ENCODE assay signal across 1 cellular context in the genomic region with DNA sequence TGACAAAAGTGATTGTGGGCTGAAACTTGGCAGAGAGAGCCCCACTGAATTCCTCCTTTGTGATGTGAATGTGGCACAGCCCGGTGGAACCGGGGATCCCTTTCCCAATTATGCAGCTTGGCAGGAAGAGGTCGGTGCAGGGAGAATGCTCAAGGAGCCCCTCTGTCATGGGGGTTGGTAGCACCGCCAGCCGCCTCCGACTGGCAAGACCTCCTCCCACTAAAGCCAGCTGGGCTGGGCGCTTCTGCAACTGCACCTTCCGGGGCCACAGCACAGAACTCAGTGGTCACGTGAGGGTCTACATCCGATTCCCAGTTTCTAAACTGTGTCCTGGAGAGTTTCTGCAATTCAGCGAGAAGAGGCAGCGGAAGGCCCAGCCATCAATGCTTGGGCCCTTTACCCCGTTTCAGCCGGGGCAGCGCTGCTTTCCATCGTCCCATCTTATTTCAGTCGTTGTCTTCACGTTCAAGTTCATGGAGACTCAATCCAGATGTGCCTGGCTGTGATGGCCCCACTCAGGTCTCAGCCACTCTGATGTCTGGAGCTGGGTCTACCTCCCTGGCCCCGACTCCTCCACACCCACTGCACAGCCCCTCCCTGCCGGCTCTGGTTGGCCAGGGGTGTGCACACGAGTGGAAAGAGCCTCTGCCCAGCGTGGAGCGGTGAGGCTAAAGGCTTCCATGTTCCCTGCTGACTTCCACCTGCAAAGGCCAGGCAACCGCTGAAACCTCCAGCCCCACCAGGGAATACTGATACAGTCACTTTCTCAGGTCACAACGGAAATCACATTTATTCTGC.
TF ChIP-seq lines count a peak whose summit lies in the region.

No MANE protein-coding gene starts in this region.

TF ChIP-seq in SK-N-SH, 30 proteins besides CTCF, POLR2A, EP300 and RAD21 (continued from another document):
- TF ChIP-seq, protein P1, sequence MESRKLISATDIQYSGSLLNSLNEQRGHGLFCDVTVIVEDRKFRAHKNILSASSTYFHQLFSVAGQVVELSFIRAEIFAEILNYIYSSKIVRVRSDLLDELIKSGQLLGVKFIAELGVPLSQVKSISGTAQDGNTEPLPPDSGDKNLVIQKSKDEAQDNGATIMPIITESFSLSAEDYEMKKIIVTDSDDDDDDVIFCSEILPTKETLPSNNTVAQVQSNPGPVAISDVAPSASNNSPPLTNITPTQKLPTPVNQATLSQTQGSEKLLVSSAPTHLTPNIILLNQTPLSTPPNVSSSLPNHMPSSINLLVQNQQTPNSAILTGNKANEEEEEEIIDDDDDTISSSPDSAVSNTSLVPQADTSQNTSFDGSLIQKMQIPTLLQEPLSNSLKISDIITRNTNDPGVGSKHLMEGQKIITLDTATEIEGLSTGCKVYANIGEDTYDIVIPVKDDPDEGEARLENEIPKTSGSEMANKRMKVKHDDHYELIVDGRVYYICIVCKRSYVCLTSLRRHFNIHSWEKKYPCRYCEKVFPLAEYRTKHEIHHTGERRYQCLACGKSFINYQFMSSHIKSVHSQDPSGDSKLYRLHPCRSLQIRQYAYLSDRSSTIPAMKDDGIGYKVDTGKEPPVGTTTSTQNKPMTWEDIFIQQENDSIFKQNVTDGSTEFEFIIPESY (IDR thresholded peaks at IDR 0.05; ENCODE audit: borderline replicate concordance, low read depth): no peak
- TF ChIP-seq TAF1 (IDR thresholded peaks at IDR 0.05; ENCODE audit: borderline replicate concordance, low read depth, low read length) (no peak), RFX5 (IDR thresholded peaks at IDR 0.05; ENCODE audit: low read length) (no peak), JUND (IDR thresholded peaks at IDR 0.05) (no peak), FOXM1 (IDR thresholded peaks at IDR 0.05; ENCODE audit: low read depth) (no peak), CHD2 (IDR thresholded peaks at IDR 0.05; ENCODE audit: low read length, partially characterized antibody) (no peak)
TF ChIP-seq in SK-N-SH: peak in this region for 0.
